8 cellular contexts compared by ENCODE assay signal in the genomic region with DNA sequence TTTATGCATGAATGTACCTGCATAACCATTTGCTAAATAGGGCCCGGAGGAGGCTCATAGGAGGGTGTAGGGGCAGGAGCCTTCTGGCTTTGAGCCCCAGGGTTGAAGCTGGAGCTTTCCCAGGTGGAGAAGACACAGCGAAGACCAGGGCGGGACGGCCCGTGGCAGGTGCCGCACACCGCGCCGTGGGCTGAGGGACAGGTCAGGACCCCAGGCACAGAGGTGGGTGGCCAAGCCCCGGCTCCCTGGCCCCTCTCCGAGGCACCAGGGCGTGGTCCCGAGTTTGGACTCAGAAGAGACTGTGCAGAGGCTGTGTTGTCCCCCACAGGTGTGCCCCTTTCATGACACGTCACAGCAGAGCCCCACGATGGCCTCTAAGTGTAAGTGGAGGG.
DNase-seq lines count a peak whose midpoint lies in the region; ATAC-seq and TF ChIP-seq lines count a peak whose summit lies in the region.

No MANE protein-coding gene starts in this region.

- CTCF ChIA-PET in HEK293T (lab: Yijun Ruan, JAX), result no interaction called here

- H3K27ac ChIP-seq in effector memory CD4-positive, alpha-beta T cell (ENCODE audit: insufficient read depth, low read length, poor library complexity, severe bottlenecking), result peak overlapping the region; percentile 43
- H3K27ac ChIP-seq in rectal smooth muscle tissue (ENCODE audit: low read depth, low read length), result no peak overlapping the region

- H3K27me3 ChIP-seq in effector memory CD4-positive, alpha-beta T cell (replicated peaks; ENCODE audit: control insufficient read depth, insufficient read depth, low read length, poor library complexity, severe bottlenecking), result no peaks in the 10 kb centered on the region
- no peaks in the 10 kb centered on the region for H3K27me3 ChIP-seq in rectal smooth muscle tissue (ENCODE audit: control insufficient read depth, insufficient read depth, low read length)

- no peaks in the 10 kb centered on the region for H3K36me3 ChIP-seq in effector memory CD4-positive, alpha-beta T cell (ENCODE audit: control insufficient read depth, insufficient read depth, low read length)
- H3K36me3 ChIP-seq in rectal smooth muscle tissue (ENCODE audit: control insufficient read depth, insufficient read depth, low read length), result no peaks in the 10 kb centered on the region

- no peak overlapping the region for H3K4me3 ChIP-seq in effector memory CD4-positive, alpha-beta T cell (ENCODE audit: insufficient read depth, low read depth, low read length, poor library complexity, severe bottlenecking)
- H3K4me3 ChIP-seq in rectal smooth muscle tissue (ENCODE audit: low read length), result peak overlapping the region; percentile 49

- no peak overlapping the region for H3K9ac ChIP-seq in rectal smooth muscle tissue (ENCODE audit: low read length)

- POLR2A ChIA-PET in HEK293T (lab: Yijun Ruan, JAX), result no interaction called here

- H3K9me3 ChIP-seq in effector memory CD4-positive, alpha-beta T cell (ENCODE audit: control insufficient read depth, low read length), result no peaks in the 10 kb centered on the region

- H3K4me1 ChIP-seq in effector memory CD4-positive, alpha-beta T cell (ENCODE audit: control insufficient read depth, insufficient read depth, low read length, poor library complexity, severe bottlenecking), result peaks cover 14% of the 10 kb centered on the region
- H3K4me1 ChIP-seq in rectal smooth muscle tissue (ENCODE audit: control insufficient read depth, insufficient read depth, low read length), result peaks cover 3% of the 10 kb centered on the region

- ATAC-seq in GM18520 (IDR thresholded peaks at IDR 0.05; ENCODE audit: unreplicated experiment), result peak; percentile 2
- peak; percentile 10 for ATAC-seq in HG03378 (IDR thresholded peaks at IDR 0.05; ENCODE audit: unreplicated experiment)

- DNase-seq in effector memory CD4-positive, alpha-beta T cell, result no peak
- DNase-seq in NOMO-1 treated with dmso at 0.1 percent for 144 hours (lab: John Stamatoyannopoulos, UW; ENCODE audit: unreplicated experiment) (no peak), NCI-H146 treated with DMSO at 0.1 percent for 48 hours (lab: John Stamatoyannopoulos, UW; ENCODE audit: unreplicated experiment) (no peak), HEK293T (ENCODE audit: extremely low spot score) (no peak), iPS-NIHi11 (ENCODE audit: low spot score) (no peak)

TF ChIP-seq in HEK293T, 16 proteins besides CTCF, POLR2A, EP300 and RAD21:
- TF ChIP-seq ELF4 (IDR thresholded peaks at IDR 0.05) (no peak), SUZ12 (IDR thresholded peaks at IDR 0.05) (no peak), TARDBP (IDR thresholded peaks at IDR 0.05) (no peak), LEF1 (IDR thresholded peaks at IDR 0.05; ENCODE audit: borderline replicate concordance) (no peak), L3MBTL2 (conservative IDR thresholded peaks at IDR 0.05) (no peak), ZNF384 (IDR thresholded peaks at IDR 0.05) (no peak), FOXM1 (IDR thresholded peaks at IDR 0.05; ENCODE audit: borderline replicate concordance) (no peak), BHLHE40 (IDR thresholded peaks at IDR 0.05; ENCODE audit: borderline replicate concordance) (no peak), FOXK2 (IDR thresholded peaks at IDR 0.05) (no peak), NFRKB (IDR thresholded peaks at IDR 0.05) (no peak), ARNT (IDR thresholded peaks at IDR 0.05) (no peak), SP1 (IDR thresholded peaks at IDR 0.05) (no peak), FOXA1 (IDR thresholded peaks at IDR 0.05) (no peak), CTBP1 (IDR thresholded peaks at IDR 0.05; ENCODE audit: borderline replicate concordance) (no peak), HDGF (IDR thresholded peaks at IDR 0.05; ENCODE audit: borderline replicate concordance) (no peak)
- TF ChIP-seq, protein P1, sequence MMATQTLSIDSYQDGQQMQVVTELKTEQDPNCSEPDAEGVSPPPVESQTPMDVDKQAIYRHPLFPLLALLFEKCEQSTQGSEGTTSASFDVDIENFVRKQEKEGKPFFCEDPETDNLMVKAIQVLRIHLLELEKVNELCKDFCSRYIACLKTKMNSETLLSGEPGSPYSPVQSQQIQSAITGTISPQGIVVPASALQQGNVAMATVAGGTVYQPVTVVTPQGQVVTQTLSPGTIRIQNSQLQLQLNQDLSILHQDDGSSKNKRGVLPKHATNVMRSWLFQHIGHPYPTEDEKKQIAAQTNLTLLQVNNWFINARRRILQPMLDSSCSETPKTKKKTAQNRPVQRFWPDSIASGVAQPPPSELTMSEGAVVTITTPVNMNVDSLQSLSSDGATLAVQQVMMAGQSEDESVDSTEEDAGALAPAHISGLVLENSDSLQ (IDR thresholded peaks at IDR 0.05), result no peak
